ENCODE assay signal across 23 cellular contexts in the genomic region with DNA sequence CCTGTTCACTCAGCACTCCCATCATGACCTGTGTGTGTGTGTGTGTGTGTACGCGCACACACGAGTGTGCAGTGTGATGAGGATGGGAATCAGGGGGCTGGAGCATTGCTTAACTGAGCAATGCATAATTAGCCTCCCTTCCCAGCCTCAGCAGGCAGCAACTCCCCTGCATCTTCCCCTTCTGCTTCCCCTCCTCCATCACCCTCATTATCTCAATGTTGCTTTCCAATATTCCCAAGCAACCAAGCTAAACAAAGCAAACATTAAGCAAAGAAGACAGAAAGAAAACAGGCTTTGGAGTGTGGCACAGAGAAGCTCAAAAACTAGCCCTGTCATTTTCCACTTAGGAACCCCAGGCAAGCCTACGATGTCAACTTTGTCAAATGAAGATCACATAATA.
DNase-seq lines count a peak whose midpoint lies in the region; ATAC-seq, FAIRE-seq and TF ChIP-seq lines count a peak whose summit lies in the region.
"Had no signal": no experiment of that assay in that cellular context is flagged by ENCODE, and none has a peak within 500 bp of the region (broad histone marks: within the 10 kb centered on the region; RNA-seq: fewer than 3 reads in every experiment).

No MANE protein-coding gene starts in this region.

- H3K36me3 Mint-ChIP-seq in activated naive CD8-positive, alpha-beta T cell treated with anti-CD3 and anti-CD28 coated beads for 36 hours, result no peaks in the 10 kb centered on the region
- H3K36me3 Mint-ChIP-seq: activated naive CD4-positive, alpha-beta T cell treated with anti-CD3 and anti-CD28 coated beads, Interleukin-2, amount 10 ng/mL, durations not matched to agents 7 days and 5 days had no signal

- TF ChIP-seq CTCF in left lung (IDR thresholded peaks at IDR 0.05) (no peak), prostate gland (IDR thresholded peaks at IDR 0.05) (no peak)

- H3K4me1 ChIP-seq in left lung (peaks cover 16 to 66% of the 10 kb centered on the region in 2 donors), small intestine (ENCODE audit: control insufficient read depth in 2 of 2, insufficient read depth in 1 of 2, low read depth in 1 of 2, low read length in 1 of 2) (peaks cover 2 to 9% of the 10 kb centered on the region in 2 donors), prostate gland (replicated peaks) (peaks cover 3% of the 10 kb centered on the region)
- H3K4me1 ChIP-seq: ascending aorta, BLaER1 had no signal

- no peak overlapping the region for H3K4me3 ChIP-seq in left lung
- no peak overlapping the region for H3K4me3 ChIP-seq in small intestine (ENCODE audit: low read depth in 1 of 2, low read length in 2 of 2)
- H3K4me3 ChIP-seq in prostate gland, result no peak overlapping the region
- H3K4me3 ChIP-seq: ascending aorta, BLaER1, esophagus squamous epithelium had no signal

- no peaks in the 10 kb centered on the region for H3K9me3 ChIP-seq in left lung
- no peaks in the 10 kb centered on the region for H3K9me3 ChIP-seq in small intestine (ENCODE audit: control insufficient read depth, low read depth)
- no peaks in the 10 kb centered on the region for H3K9me3 ChIP-seq in prostate gland
- H3K9me3 ChIP-seq: ascending aorta, BLaER1, esophagus squamous epithelium had no signal

- H3K27me3 ChIP-seq in left lung, result no peaks in the 10 kb centered on the region
- H3K27me3 ChIP-seq in small intestine (ENCODE audit: control insufficient read depth in 2 of 2, insufficient read depth in 2 of 2, low read length in 2 of 2), result no peaks in the 10 kb centered on the region
- H3K27me3 ChIP-seq in prostate gland (replicated peaks; ENCODE audit: insufficient read depth), result no peaks in the 10 kb centered on the region
- H3K27me3 ChIP-seq: ascending aorta, BLaER1, esophagus squamous epithelium had no signal

- no peaks in the 10 kb centered on the region for H3K9me3 Mint-ChIP-seq in activated naive CD8-positive, alpha-beta T cell treated with anti-CD3 and anti-CD28 coated beads for 36 hours

- TF ChIP-seq POLR2A in prostate gland (IDR thresholded peaks at IDR 0.05), result no peak

- WGBS in small intestine, 3 donors, result 67 to 79% (median 73%) methylated on average over 4 of the region's 4 CpGs
- 85% methylated on average over 4 of the region's 4 CpGs for WGBS in prostate gland

- H3K27ac ChIP-seq in left lung (peak overlapping the region in 1 of 2 donors; percentile 20), small intestine (ENCODE audit: low read depth in 1 of 2, low read length in 1 of 2) (peak overlapping the region; percentile 19 to 20), prostate gland (no peak overlapping the region)
- H3K27ac ChIP-seq: ascending aorta, BLaER1, WERI-Rb-1 had no signal

- H3K4me3 Mint-ChIP-seq in activated naive CD8-positive, alpha-beta T cell treated with anti-CD3 and anti-CD28 coated beads for 36 hours, result no peak overlapping the region
- H3K4me3 Mint-ChIP-seq: activated naive CD4-positive, alpha-beta T cell treated with anti-CD3 and anti-CD28 coated beads, Interleukin-2, amount 10 ng/mL, durations not matched to agents 7 days and 5 days had no signal

- intact Hi-C loops in left lung (cut with DNase I) (no loop called here), prostate gland (cut with DNase I) (no loop called here)

- H3K36me3 ChIP-seq in left lung (no peaks in the 10 kb centered on the region), small intestine (ENCODE audit: control insufficient read depth in 2 of 2, insufficient read depth in 2 of 2, low read length in 2 of 2) (peaks cover 2 to 6% of the 10 kb centered on the region in 2 donors), prostate gland (no peaks in the 10 kb centered on the region)
- H3K36me3 ChIP-seq: ascending aorta, BLaER1, esophagus squamous epithelium, WERI-Rb-1 had no signal

- no peak overlapping the region for H3K27ac Mint-ChIP-seq in activated naive CD8-positive, alpha-beta T cell treated with anti-CD3 and anti-CD28 coated beads for 36 hours
- H3K27ac Mint-ChIP-seq: activated naive CD4-positive, alpha-beta T cell treated with anti-CD3 and anti-CD28 coated beads, Interleukin-2, amount 10 ng/mL, durations not matched to agents 7 days and 5 days had no signal

- peak in 2 of 3 experiments; percentile 7 to 42 for DNase-seq in NCI-H1417 (lab: John Stamatoyannopoulos, UW)
- no peak for DNase-seq in NCI-H1417 treated with DMSO at 0.1 percent for 48 hours (lab: John Stamatoyannopoulos, UW)
- peak; percentile 10 for DNase-seq in NCI-H226
- DNase-seq in left lung, result no peak
- DNase-seq in small intestine, result no peak
- no peak for DNase-seq in prostate gland (ENCODE audit: low spot score)
- DNase-seq in activated naive CD8-positive, alpha-beta T cell treated with anti-CD3 and anti-CD28 coated beads for 36 hours, result no peak
- DNase-seq in kidney glomerular epithelial cell (lab: John Stamatoyannopoulos, UW), result no peak
- DNase-seq: activated CD4-positive, alpha-beta T cell treated with anti-CD3 and anti-CD28 coated beads, Interleukin-2, amount 50 U/mL, for 48 hours; activated naive CD4-positive, alpha-beta T cell treated with anti-CD3 and anti-CD28 coated beads, Interleukin-2, amount 10 ng/mL, durations not matched to agents 7 days and 5 days; effector memory CD4-positive, alpha-beta T cell; esophagus squamous epithelium; H7; NCI-H1694; NCI-H510A; SIG-M5; stimulated activated CD4-positive, alpha-beta T cell treated with anti-CD3 and anti-CD28 coated beads, Interleukin-2, amount 100 ng/mL, for 48 hours; T-helper 1 cell; WERI-Rb-1 had no signal

- H3K27me3 Mint-ChIP-seq in activated naive CD8-positive, alpha-beta T cell treated with anti-CD3 and anti-CD28 coated beads for 36 hours, result no peaks in the 10 kb centered on the region

- H3K4me1 Mint-ChIP-seq in activated naive CD8-positive, alpha-beta T cell treated with anti-CD3 and anti-CD28 coated beads for 36 hours, result no peaks in the 10 kb centered on the region

- FAIRE-seq in small intestine (lab: Jason Lieb, UNC), result no peak
- FAIRE-seq: GM12892, urothelium cell line had no signal

- peak; percentile 48 for ATAC-seq in left lung

Comparison
In these comparisons a context has a peak if more than half of its experiments do, and no peak if none do; other contexts are left out.
1. DNase-seq: peak in NCI-H1417 (2 of 3) and NCI-H226 (single experiment); none in NCI-H1417 treated with DMSO at 0.1 percent for 48 hours (single experiment), left lung (0 of 2), small intestine (single experiment), prostate gland (single experiment), activated naive CD8-positive, alpha-beta T cell treated with anti-CD3 and anti-CD28 coated beads for 36 hours (single experiment) and kidney glomerular epithelial cell (single experiment).
2. H3K27ac ChIP-seq: peak in small intestine (2 of 2); none in prostate gland (0 of 2).